ENCODE assay signal across 1 cellular context in the genomic region with DNA sequence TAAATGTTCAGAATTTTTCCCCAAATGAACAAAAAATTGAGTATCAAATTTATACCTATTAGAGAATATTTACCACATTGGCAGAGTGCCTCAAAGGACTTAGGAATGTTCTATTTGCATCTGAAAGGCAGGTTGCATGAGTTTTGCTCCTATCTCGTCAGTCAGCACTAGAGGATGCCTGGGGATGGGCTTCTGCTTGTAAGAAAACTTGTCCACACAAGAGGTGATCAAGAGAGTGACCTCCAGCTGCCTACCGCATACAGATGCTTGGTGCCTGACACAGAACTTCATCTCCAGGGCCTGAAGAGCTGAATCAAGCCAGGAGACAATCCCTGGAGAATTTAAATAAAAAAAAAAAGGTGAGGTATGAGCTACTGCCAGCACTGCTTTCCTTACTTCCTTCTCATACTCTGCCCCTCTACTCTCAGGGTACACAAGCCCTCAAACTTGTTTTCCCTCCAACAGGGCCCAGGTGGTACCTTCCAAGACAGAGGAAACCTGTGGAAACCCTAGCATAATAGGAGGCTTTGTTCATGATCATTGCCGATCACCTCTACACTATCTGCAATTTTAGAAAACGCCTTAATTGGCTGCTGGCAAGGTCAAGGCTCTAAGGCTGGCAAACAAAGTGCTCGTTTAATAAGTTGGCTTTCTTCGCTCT.
TF ChIP-seq lines count a peak whose summit lies in the region.

No MANE protein-coding gene starts in this region.

TF ChIP-seq in WTC11, 78 proteins besides CTCF, POLR2A, EP300 and RAD21 (continued from another document):
- TF ChIP-seq, protein P1, sequence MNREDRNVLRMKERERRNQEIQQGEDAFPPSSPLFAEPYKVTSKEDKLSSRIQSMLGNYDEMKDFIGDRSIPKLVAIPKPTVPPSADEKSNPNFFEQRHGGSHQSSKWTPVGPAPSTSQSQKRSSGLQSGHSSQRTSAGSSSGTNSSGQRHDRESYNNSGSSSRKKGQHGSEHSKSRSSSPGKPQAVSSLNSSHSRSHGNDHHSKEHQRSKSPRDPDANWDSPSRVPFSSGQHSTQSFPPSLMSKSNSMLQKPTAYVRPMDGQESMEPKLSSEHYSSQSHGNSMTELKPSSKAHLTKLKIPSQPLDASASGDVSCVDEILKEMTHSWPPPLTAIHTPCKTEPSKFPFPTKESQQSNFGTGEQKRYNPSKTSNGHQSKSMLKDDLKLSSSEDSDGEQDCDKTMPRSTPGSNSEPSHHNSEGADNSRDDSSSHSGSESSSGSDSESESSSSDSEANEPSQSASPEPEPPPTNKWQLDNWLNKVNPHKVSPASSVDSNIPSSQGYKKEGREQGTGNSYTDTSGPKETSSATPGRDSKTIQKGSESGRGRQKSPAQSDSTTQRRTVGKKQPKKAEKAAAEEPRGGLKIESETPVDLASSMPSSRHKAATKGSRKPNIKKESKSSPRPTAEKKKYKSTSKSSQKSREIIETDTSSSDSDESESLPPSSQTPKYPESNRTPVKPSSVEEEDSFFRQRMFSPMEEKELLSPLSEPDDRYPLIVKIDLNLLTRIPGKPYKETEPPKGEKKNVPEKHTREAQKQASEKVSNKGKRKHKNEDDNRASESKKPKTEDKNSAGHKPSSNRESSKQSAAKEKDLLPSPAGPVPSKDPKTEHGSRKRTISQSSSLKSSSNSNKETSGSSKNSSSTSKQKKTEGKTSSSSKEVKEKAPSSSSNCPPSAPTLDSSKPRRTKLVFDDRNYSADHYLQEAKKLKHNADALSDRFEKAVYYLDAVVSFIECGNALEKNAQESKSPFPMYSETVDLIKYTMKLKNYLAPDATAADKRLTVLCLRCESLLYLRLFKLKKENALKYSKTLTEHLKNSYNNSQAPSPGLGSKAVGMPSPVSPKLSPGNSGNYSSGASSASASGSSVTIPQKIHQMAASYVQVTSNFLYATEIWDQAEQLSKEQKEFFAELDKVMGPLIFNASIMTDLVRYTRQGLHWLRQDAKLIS (CRISPR knock-in tag; IDR thresholded peaks at IDR 0.05; ENCODE audit: borderline replicate concordance) = no peak
- TF ChIP-seq, protein P2, sequence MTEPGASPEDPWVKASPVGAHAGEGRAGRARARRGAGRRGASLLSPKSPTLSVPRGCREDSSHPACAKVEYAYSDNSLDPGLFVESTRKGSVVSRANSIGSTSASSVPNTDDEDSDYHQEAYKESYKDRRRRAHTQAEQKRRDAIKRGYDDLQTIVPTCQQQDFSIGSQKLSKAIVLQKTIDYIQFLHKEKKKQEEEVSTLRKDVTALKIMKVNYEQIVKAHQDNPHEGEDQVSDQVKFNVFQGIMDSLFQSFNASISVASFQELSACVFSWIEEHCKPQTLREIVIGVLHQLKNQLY (CRISPR knock-in tag; IDR thresholded peaks at IDR 0.05) = no peak
- TF ChIP-seq, protein P3, sequence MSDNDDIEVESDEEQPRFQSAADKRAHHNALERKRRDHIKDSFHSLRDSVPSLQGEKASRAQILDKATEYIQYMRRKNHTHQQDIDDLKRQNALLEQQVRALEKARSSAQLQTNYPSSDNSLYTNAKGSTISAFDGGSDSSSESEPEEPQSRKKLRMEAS (CRISPR knock-in tag; IDR thresholded peaks at IDR 0.05) = no peak
- no peak for TF ChIP-seq FOXK1 (CRISPR knock-in tag; IDR thresholded peaks at IDR 0.05)
